Comparison of ENCODE assay signal across 13 cellular contexts in genomic region chr1:162541619-162542141, GRCh38. TPM values are rescaled to one million over a fixed set of nuclear protein-coding genes. Genes with fewer than 3 reads are reported as not detected.
DNase-seq lines count a peak whose midpoint lies in the region; ATAC-seq, FAIRE-seq and TF ChIP-seq lines count a peak whose summit lies in the region.
"Had no signal": no experiment of that assay in that cellular context is flagged by ENCODE, and none has a peak within 500 bp of the region (broad histone marks: within the 10 kb centered on the region; RNA-seq: fewer than 3 reads in every experiment).

No MANE protein-coding gene starts in this region.

- peaks cover 7% of the 10 kb centered on the region for H3K36me3 Mint-ChIP-seq in nephron progenitor cell (ENCODE audit: low read depth)

- TF ChIP-seq CTCF in lower lobe of right lung (IDR thresholded peaks at IDR 0.05): no peak
- no peak for TF ChIP-seq CTCF in upper lobe of left lung (IDR thresholded peaks at IDR 0.05)
- TF ChIP-seq CTCF in nephron progenitor cell (IDR thresholded peaks at IDR 0.05): no peak

- H3K9me3 ChIP-seq in lower lobe of right lung (peaks cover 10% of the 10 kb centered on the region), upper lobe of left lung (peaks cover 0 to 11% (median 7%) of the 10 kb centered on the region in 4 donors)

- FAIRE-seq in GM19239 (lab: Jason Lieb, UNC): no peak

- no peak for TF ChIP-seq POLR2A in upper lobe of left lung (IDR thresholded peaks at IDR 0.05)

- intact Hi-C loops in lower lobe of right lung (cut with DNase I): no loop called here

- H3K4me1 Mint-ChIP-seq in nephron progenitor cell: no peaks in the 10 kb centered on the region

- ATAC-seq in lower lobe of right lung (peak in 1 of 2 donors; percentile 48), upper lobe of left lung (ENCODE audit: low FRiP score in 2 of 2) (peak in 1 of 2 donors; percentile 88), GM21390 (IDR thresholded peaks at IDR 0.05; ENCODE audit: unreplicated experiment) (no peak)
- ATAC-seq: naive thymus-derived CD4-positive, alpha-beta T cell had no signal

- WGBS in upper lobe of left lung, 2 donors: 51 to 79% methylated on average over 5 of the region's 5 CpGs

- peaks cover 3% of the 10 kb centered on the region for H3K27me3 Mint-ChIP-seq in nephron progenitor cell (ENCODE audit: low read depth, poor library complexity)
- H3K27me3 Mint-ChIP-seq: naive thymus-derived CD4-positive, alpha-beta T cell had no signal

- no peak for TF ChIP-seq EP300 in upper lobe of left lung (IDR thresholded peaks at IDR 0.05)

- peaks cover 24% of the 10 kb centered on the region for H3K9me3 Mint-ChIP-seq in nephron progenitor cell

- H3K27me3 ChIP-seq in lower lobe of right lung (ENCODE audit: low read depth) (no peaks in the 10 kb centered on the region), upper lobe of left lung (no peaks in the 10 kb centered on the region)

- no peak overlapping the region for H3K27ac Mint-ChIP-seq in nephron progenitor cell
- H3K27ac Mint-ChIP-seq: naive thymus-derived CD4-positive, alpha-beta T cell had no signal

- no peak overlapping the region for H3K4me3 Mint-ChIP-seq in nephron progenitor cell
- H3K4me3 Mint-ChIP-seq: naive thymus-derived CD4-positive, alpha-beta T cell had no signal

- H3K4me3 ChIP-seq in lower lobe of right lung: no peak overlapping the region
- no peak overlapping the region for H3K4me3 ChIP-seq in upper lobe of left lung

- peak overlapping the region; percentile 15 for H3K27ac ChIP-seq in lower lobe of right lung
- peak overlapping the region in 3 of 4 donors; percentile 30 to 52 (median 44) for H3K27ac ChIP-seq in upper lobe of left lung

- no peaks in the 10 kb centered on the region for H3K4me1 ChIP-seq in lower lobe of right lung
- H3K4me1 ChIP-seq in upper lobe of left lung: peaks cover 0 to 5% (median 1%) of the 10 kb centered on the region in 4 donors

- DNase-seq in LHCN-M2 (ENCODE audit: low read depth): peak; percentile 91
- DNase-seq in dedifferentiated amniotic fluid mesenchymal stem cell (ENCODE audit: extremely low spot score): peak; percentile 91
- DNase-seq in lower lobe of right lung: no peak
- no peak for DNase-seq in upper lobe of left lung
- no peak for DNase-seq in GM19239 (ENCODE audit: insufficient read length, low spot score)
- DNase-seq in nephron progenitor cell: no peak
- DNase-seq in NCI-H1694 treated with DMSO at 0.1 percent for 48 hours (lab: John Stamatoyannopoulos, UW): no peak
- DNase-seq: activated CD4-positive, alpha-beta T cell treated with anti-CD3 and anti-CD28 coated beads for 4 hours; cortex of kidney; naive thymus-derived CD4-positive, alpha-beta T cell; NCI-H748 treated with DMSO at 0.1 percent for 48 hours; stimulated activated CD8-positive, alpha-beta memory T cell treated with anti-CD3 and anti-CD28 coated beads, Interleukin-4, amount 100 ng/mL, for 48 hours had no signal

- H3K36me3 ChIP-seq in lower lobe of right lung (no peaks in the 10 kb centered on the region), upper lobe of left lung (no peaks in the 10 kb centered on the region)

RNA-seq across cellular contexts. Expression of gene UAP1, which starts 19.8 kb away (rescaled TPM):
- total RNA-seq in LHCN-M2 (2014; rRNA removed) (122 and 153 TPM in 2 replicates), lower lobe of right lung (29.4 TPM), upper lobe of left lung (10 to 100 TPM; 12.6 to 69.0 (median 35.2) TPM)
- polyA plus RNA-seq in LHCN-M2 (2012): 94.0 TPM

RNA-seq across cellular contexts. Expression of gene UHMK1, which starts 44.1 kb away (rescaled TPM):
- total RNA-seq in LHCN-M2 (2014; rRNA removed): 141 and 143 TPM in 2 replicates
- 21.9 TPM for polyA plus RNA-seq in LHCN-M2 (2012)
- 56.4 TPM for total RNA-seq in lower lobe of right lung
- 10 to 100 TPM; 19.3 to 68.2 (median 45.6) TPM for total RNA-seq in upper lobe of left lung

Comparison
In these comparisons a context has a peak if more than half of its experiments do, and no peak if none do; other contexts are left out.
1. DNase-seq: peak in LHCN-M2 (single experiment) and dedifferentiated amniotic fluid mesenchymal stem cell (single experiment); none in lower lobe of right lung (single experiment), upper lobe of left lung (0 of 2), GM19239 (single experiment), nephron progenitor cell (single experiment) and NCI-H1694 treated with DMSO at 0.1 percent for 48 hours (single experiment).